ENCODE assay signal across 10 cellular contexts in the genomic region with DNA sequence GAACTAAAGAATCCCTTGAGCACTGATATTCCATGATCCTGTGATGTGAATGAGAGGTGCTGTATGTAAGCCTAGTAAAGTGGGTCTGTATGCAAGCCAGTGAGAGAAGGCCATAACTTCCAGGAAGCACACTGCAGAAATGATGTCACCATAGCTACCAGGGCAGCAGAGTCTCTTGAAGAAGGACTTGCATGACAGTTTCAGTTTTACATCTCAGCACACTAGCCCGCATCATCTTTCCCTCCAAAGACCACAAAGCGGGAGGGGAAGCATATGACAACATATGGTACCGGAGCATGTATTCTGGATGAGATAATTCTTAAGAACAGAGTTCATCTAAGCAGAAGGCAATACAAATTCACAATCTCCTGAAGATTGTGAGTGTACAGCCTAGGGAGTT. TPM values are rescaled to one million over a fixed set of nuclear protein-coding genes. Genes with fewer than 3 reads are reported as not detected.
A peak's percentile ranks its signal among the peaks of the same experiment; 100 is the strongest.
DNase-seq lines count a peak whose midpoint lies in the region; ATAC-seq and TF ChIP-seq lines count a peak whose summit lies in the region.
"Had no signal": no experiment of that assay in that cellular context is flagged by ENCODE, and none has a peak within 500 bp of the region (broad histone marks: within the 10 kb centered on the region; RNA-seq: fewer than 3 reads in every experiment).

No MANE protein-coding gene starts in this region.

- no peaks in the 10 kb centered on the region for H3K27me3 ChIP-seq in hepatocyte

- no peak overlapping the region for H3K4me2 ChIP-seq in hepatocyte

- no peak for TF ChIP-seq CTCF in hepatocyte (IDR thresholded peaks at IDR 0.05; ENCODE audit: poor library complexity)

- 82% methylated on average over 3 of the region's 3 CpGs for WGBS in hepatocyte (ENCODE audit: low lambda C conversion rate, missing lambda C conversion rate)

- H4K20me1 ChIP-seq in hepatocyte (ENCODE audit: insufficient read depth, poor library complexity, severe bottlenecking): no peaks in the 10 kb centered on the region

- no peak overlapping the region for H3K27ac Mint-ChIP-seq in activated naive CD8-positive, alpha-beta T cell treated with anti-CD3 and anti-CD28 coated beads, Interleukin-2, amount 50 U/mL, for 24 hours

- H3K79me2 ChIP-seq in hepatocyte: no peaks in the 10 kb centered on the region

- no peaks in the 10 kb centered on the region for H3K9me3 ChIP-seq in hepatocyte (ENCODE audit: low read depth)

- H3K4me1 ChIP-seq in hepatocyte (ENCODE audit: insufficient read depth): no peaks in the 10 kb centered on the region

- no peaks in the 10 kb centered on the region for H3K9me2 ChIP-seq in hepatocyte (replicated peaks; ENCODE audit: insufficient read depth)

- H3K27me3 Mint-ChIP-seq in activated naive CD8-positive, alpha-beta T cell treated with anti-CD3 and anti-CD28 coated beads, Interleukin-2, amount 50 U/mL, for 24 hours: peaks cover 3% of the 10 kb centered on the region

- H3K4me1 Mint-ChIP-seq in activated naive CD8-positive, alpha-beta T cell treated with anti-CD3 and anti-CD28 coated beads, Interleukin-2, amount 50 U/mL, for 24 hours: peaks cover 24% of the 10 kb centered on the region

- H3K9me3 Mint-ChIP-seq in activated naive CD8-positive, alpha-beta T cell treated with anti-CD3 and anti-CD28 coated beads, Interleukin-2, amount 50 U/mL, for 24 hours: peaks cover 4% of the 10 kb centered on the region

- no peak overlapping the region for H3K4me3 Mint-ChIP-seq in activated naive CD8-positive, alpha-beta T cell treated with anti-CD3 and anti-CD28 coated beads, Interleukin-2, amount 50 U/mL, for 24 hours

- peak; percentile 38 for ATAC-seq in GM19397 (IDR thresholded peaks at IDR 0.05; ENCODE audit: unreplicated experiment)
- ATAC-seq in HG03139 (IDR thresholded peaks at IDR 0.05; ENCODE audit: unreplicated experiment): peak; percentile 40
- ATAC-seq in activated naive CD8-positive, alpha-beta T cell treated with anti-CD3 and anti-CD28 coated beads, Interleukin-2, amount 50 U/mL, for 24 hours: peak; percentile 41
- ATAC-seq in GM19324 (IDR thresholded peaks at IDR 0.05; ENCODE audit: low FRiP score, unreplicated experiment): no peak

- H3K36me3 Mint-ChIP-seq in activated naive CD8-positive, alpha-beta T cell treated with anti-CD3 and anti-CD28 coated beads, Interleukin-2, amount 50 U/mL, for 24 hours (ENCODE audit: low read depth): no peaks in the 10 kb centered on the region

- H3K27ac ChIP-seq in hepatocyte: no peak overlapping the region
- H3K27ac ChIP-seq: 22Rv1 had no signal

- H2AFZ ChIP-seq in hepatocyte: no peak overlapping the region

- peak; percentile 1 for DNase-seq in DMS153 (lab: John Stamatoyannopoulos, UW)
- no peak for DNase-seq in DMS153 treated with DMSO at 0.1 percent for 48 hours (lab: John Stamatoyannopoulos, UW; ENCODE audit: unreplicated experiment)
- DNase-seq in activated naive CD8-positive, alpha-beta T cell treated with anti-CD3 and anti-CD28 coated beads, Interleukin-2, amount 50 U/mL, for 24 hours: peak; percentile 6
- no peak for DNase-seq in hepatocyte (ENCODE audit: low spot score)
- no peak for DNase-seq in NCI-H187 treated with DMSO at 0.1 percent for 48 hours (lab: John Stamatoyannopoulos, UW)
- DNase-seq: NCI-H1417 treated with DMSO at 0.1 percent for 48 hours had no signal

- no peaks in the 10 kb centered on the region for H3K36me3 ChIP-seq in hepatocyte (replicated peaks; ENCODE audit: insufficient read depth, low read depth)

- H3K4me3 ChIP-seq in hepatocyte: no peak overlapping the region

RNA-seq across cellular contexts. Expression of gene MAST4, which starts 37.6 kb away (rescaled TPM):
- 10.4 and 11.7 TPM in 2 replicates for total RNA-seq in hepatocyte
- polyA plus RNA-seq in hepatocyte: 13.2 and 15.1 TPM in 2 replicates

Comparison
In these comparisons a context has a peak if more than half of its experiments do, and no peak if none do; other contexts are left out.
1. DNase-seq: peak in DMS153 (single experiment) and activated naive CD8-positive, alpha-beta T cell treated with anti-CD3 and anti-CD28 coated beads, Interleukin-2, amount 50 U/mL, for 24 hours (single experiment); none in DMS153 treated with DMSO at 0.1 percent for 48 hours (single experiment), hepatocyte (single experiment) and NCI-H187 treated with DMSO at 0.1 percent for 48 hours (single experiment).